Comparison of ENCODE assay signal across 23 cellular contexts in the genomic region with DNA sequence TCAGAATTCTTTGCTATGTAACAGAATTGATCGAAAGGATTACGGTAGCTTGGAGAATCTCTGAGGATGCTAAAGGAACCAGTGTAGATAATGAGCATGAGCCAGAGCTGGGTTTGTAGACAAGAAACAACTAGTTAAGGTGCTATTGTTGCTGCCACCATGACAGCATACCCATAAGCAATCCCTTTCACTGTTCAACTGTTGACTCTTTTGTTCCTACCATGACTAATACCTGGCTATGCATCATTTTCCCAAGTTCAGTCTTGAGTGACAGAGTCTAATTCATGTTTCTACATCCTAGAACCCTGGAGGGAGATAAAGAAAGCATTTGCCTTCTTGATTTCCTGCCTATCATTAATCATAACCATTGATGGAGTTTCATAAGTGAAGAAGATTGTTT.
"Had no signal": no experiment of that assay in that cellular context is flagged by ENCODE, and none has a peak within 500 bp of the region (broad histone marks: within the 10 kb centered on the region; RNA-seq: fewer than 3 reads in every experiment).

No MANE protein-coding gene starts in this region.

- H3K27me3 ChIP-seq: esophagus squamous epithelium, hepatocyte, neutrophil, pancreas, right lobe of liver, suprapubic skin, transverse colon, uterus had no signal

- H3K36me3 ChIP-seq: esophagus squamous epithelium, lower lobe of right lung, neutrophil, pancreas, right lobe of liver, suprapubic skin, transverse colon, uterus had no signal

- H3K27ac Mint-ChIP-seq: activated CD4-positive, alpha-beta T cell treated with anti-CD3 and anti-CD28 coated beads for 36 hours; activated naive CD8-positive, alpha-beta T cell treated with anti-CD3 and anti-CD28 coated beads for 36 hours; activated T-helper 1 cell treated with anti-CD3 and anti-CD28 coated beads, Interleukin-12 subunit alpha, Interleukin-12 subunit beta, Interleukin-2, Interleukin-4 antibody, amounts not matched to agents 30 ng/mL and 10 ng/mL and 1 ng/mL, durations not matched to agents 14 hours and 24 hours and 36 hours; brain; natural killer cell treated with Interleukin-12 subunit alpha and Interleukin-12 subunit beta and Interleukin-15 and Interleukin-18, amount 100 ng/mL, for 72 hours; stimulated activated naive CD8-positive, alpha-beta T cell treated with anti-CD3 and anti-CD28 coated beads, Interleukin-15, amount 100 ng/mL, for 72 hours had no signal

- H3K9me3 ChIP-seq: esophagus squamous epithelium, lower lobe of right lung, neutrophil, pancreas, right lobe of liver, suprapubic skin, transverse colon, uterus had no signal

- ATAC-seq: activated CD4-positive, alpha-beta T cell treated with anti-CD3 and anti-CD28 coated beads for 36 hours; left colon; lower lobe of right lung; natural killer cell treated with Interleukin-12 subunit alpha and Interleukin-12 subunit beta and Interleukin-15 and Interleukin-18, amount 100 ng/mL, for 72 hours; pancreas; right lobe of liver; stimulated activated naive CD8-positive, alpha-beta T cell treated with anti-CD3 and anti-CD28 coated beads, Interleukin-15, amount 100 ng/mL, for 72 hours had no signal

- H3K4me3 ChIP-seq: esophagus squamous epithelium, hepatocyte, lower lobe of right lung, pancreas, right lobe of liver, smooth muscle cell, suprapubic skin, transverse colon, uterus had no signal

- H3K4me1 ChIP-seq: esophagus squamous epithelium, lower lobe of right lung, pancreas, right lobe of liver, suprapubic skin, transverse colon, uterus had no signal

- H3K27me3 Mint-ChIP-seq: activated CD4-positive, alpha-beta T cell treated with anti-CD3 and anti-CD28 coated beads for 36 hours; activated naive CD8-positive, alpha-beta T cell treated with anti-CD3 and anti-CD28 coated beads for 36 hours; brain; natural killer cell treated with Interleukin-12 subunit alpha and Interleukin-12 subunit beta and Interleukin-15 and Interleukin-18, amount 100 ng/mL, for 72 hours; stimulated activated naive CD8-positive, alpha-beta T cell treated with anti-CD3 and anti-CD28 coated beads, Interleukin-15, amount 100 ng/mL, for 72 hours had no signal

- H3K9me3 Mint-ChIP-seq: activated T-helper 1 cell treated with anti-CD3 and anti-CD28 coated beads, Interleukin-12 subunit alpha, Interleukin-12 subunit beta, Interleukin-2, Interleukin-4 antibody, amounts not matched to agents 30 ng/mL and 10 ng/mL and 1 ng/mL, durations not matched to agents 14 hours and 24 hours and 36 hours had no signal

- H3K4me1 Mint-ChIP-seq: activated CD4-positive, alpha-beta T cell treated with anti-CD3 and anti-CD28 coated beads for 36 hours; activated naive CD8-positive, alpha-beta T cell treated with anti-CD3 and anti-CD28 coated beads for 36 hours; brain; stimulated activated naive CD8-positive, alpha-beta T cell treated with anti-CD3 and anti-CD28 coated beads, Interleukin-15, amount 100 ng/mL, for 72 hours had no signal

- H3K27ac ChIP-seq: esophagus squamous epithelium, hepatocyte, lower lobe of right lung, neutrophil, pancreas, right lobe of liver, suprapubic skin, transverse colon, uterus had no signal

- H3K36me3 Mint-ChIP-seq: activated naive CD8-positive, alpha-beta T cell treated with anti-CD3 and anti-CD28 coated beads for 36 hours; brain; natural killer cell treated with Interleukin-12 subunit alpha and Interleukin-12 subunit beta and Interleukin-15 and Interleukin-18, amount 100 ng/mL, for 72 hours had no signal

- H3K4me3 Mint-ChIP-seq: activated CD4-positive, alpha-beta T cell treated with anti-CD3 and anti-CD28 coated beads for 36 hours; activated naive CD8-positive, alpha-beta T cell treated with anti-CD3 and anti-CD28 coated beads for 36 hours; activated T-helper 1 cell treated with anti-CD3 and anti-CD28 coated beads, Interleukin-12 subunit alpha, Interleukin-12 subunit beta, Interleukin-2, Interleukin-4 antibody, amounts not matched to agents 30 ng/mL and 10 ng/mL and 1 ng/mL, durations not matched to agents 14 hours and 24 hours and 36 hours; brain; natural killer cell treated with Interleukin-12 subunit alpha and Interleukin-12 subunit beta and Interleukin-15 and Interleukin-18, amount 100 ng/mL, for 72 hours; stimulated activated naive CD8-positive, alpha-beta T cell treated with anti-CD3 and anti-CD28 coated beads, Interleukin-15, amount 100 ng/mL, for 72 hours had no signal

- DNase-seq: activated CD4-positive, alpha-beta T cell treated with anti-CD3 and anti-CD28 coated beads for 36 hours; activated CD4-positive, alpha-beta T cell treated with anti-CD3 and anti-CD28 coated beads, Interleukin-2, amount 50 U/mL, for 48 hours; activated naive CD4-positive, alpha-beta T cell; activated naive CD8-positive, alpha-beta T cell treated with anti-CD3 and anti-CD28 coated beads for 36 hours; amygdala; cerebellar nuclear complex; effector CD4-positive, alpha-beta T cell; esophagus squamous epithelium; left colon; lower lobe of right lung; pancreas; right lobe of liver; stimulated activated CD4-positive, alpha-beta T cell treated with anti-CD3 and anti-CD28 coated beads, Interleukin-4, amount 100 ng/mL, for 1 hour; stimulated activated naive CD8-positive, alpha-beta T cell treated with anti-CD3 and anti-CD28 coated beads, Interleukin-15, amount 100 ng/mL, for 72 hours; transverse colon; uterus had no signal
